ENCODE assay signal across 23 cellular contexts in the genomic region with DNA sequence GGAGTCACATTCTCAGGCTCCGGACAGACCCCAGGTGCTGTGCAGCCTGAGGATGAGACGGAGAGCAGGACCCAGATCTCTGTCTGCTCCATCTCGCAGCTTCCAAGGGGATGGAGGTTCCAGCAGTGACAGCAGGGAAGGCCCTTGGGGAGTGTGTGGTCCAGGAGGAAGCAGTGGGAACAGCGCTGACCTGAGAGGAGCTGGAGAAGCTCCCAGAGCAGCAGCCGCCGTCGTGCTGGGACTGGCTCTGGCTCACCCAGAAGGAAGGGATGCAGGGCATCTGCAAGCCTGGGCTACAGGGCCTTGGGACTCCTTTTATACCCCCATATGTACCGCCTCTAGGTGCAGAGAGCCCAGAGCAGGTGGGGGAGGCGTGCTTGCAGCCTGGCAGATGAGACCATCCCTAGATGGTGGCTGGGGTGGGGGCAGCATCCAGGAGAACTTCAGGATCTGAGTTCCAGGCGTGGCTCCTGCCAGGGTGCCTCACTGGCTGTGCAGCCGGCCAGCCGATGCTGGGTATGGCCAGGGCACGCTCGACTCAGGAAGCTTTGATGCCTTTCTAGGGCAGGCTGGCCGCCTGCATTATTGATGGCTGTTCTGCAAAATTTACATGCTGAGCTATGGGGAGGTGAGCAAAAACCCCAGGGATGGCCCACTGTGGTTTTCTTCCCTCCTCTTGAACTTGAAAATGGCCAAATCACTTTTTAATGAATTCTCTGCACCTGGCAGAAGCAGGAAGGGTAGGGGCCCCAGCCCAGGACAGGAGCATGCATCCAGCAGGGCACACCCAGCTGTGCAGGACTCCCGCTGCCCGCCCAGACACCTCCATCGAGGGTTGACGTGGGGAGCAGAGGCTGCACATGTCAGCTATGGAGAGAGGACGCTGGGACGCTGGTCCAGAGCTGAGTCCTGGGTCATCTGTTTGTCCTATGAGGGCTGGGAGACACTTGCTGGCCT.
A peak's percentile ranks its signal among the peaks of the same experiment; 100 is the strongest.
DNase-seq lines count a peak whose midpoint lies in the region; ATAC-seq and TF ChIP-seq lines count a peak whose summit lies in the region.
"Had no signal": no experiment of that assay in that cellular context is flagged by ENCODE, and none has a peak within 500 bp of the region (broad histone marks: within the 10 kb centered on the region; RNA-seq: fewer than 3 reads in every experiment).

No MANE protein-coding gene starts in this region.

- intact Hi-C loops in Right ventricle myocardium superior (cut with DNase I) (no loop called here), cardiac septum (cut with DNase I) (loop anchor here (5.0 kb wide), 1 partner anchor 1674 kb away; no protein-coding TSS in a partner anchor), spleen (cut with DNase I; ENCODE audit: low total_unique reads) (no loop called here)

- H3K27me3 ChIP-seq in Karpas-422 (ENCODE audit: low read length) (no peaks in the 10 kb centered on the region; the same call in 1 of the 2 replicates), spleen (replicated peaks in 1 of 7) (peaks cover 0 to 50% (median 0%) of the 10 kb centered on the region in 7 donors)
- H3K27me3 ChIP-seq: MG63, Peyer's patch had no signal

- H3K27me3 Mint-ChIP-seq in chondrocyte (ENCODE audit: low read depth): peaks cover 6% of the 10 kb centered on the region
- H3K27me3 Mint-ChIP-seq in activated T-cell treated with anti-CD3 and anti-CD28 coated beads, Interleukin-2, amount 50 U/mL, for 4 hours (ENCODE audit: low read depth): peaks cover 17% of the 10 kb centered on the region
- H3K27me3 Mint-ChIP-seq: CD4-positive, alpha-beta T cell had no signal

- 0 out of 2 replicates have a peak, but pooled peaks cover 5% of the 10 kb centered on the region for H3K9me2 ChIP-seq in Karpas-422 (replicated peaks; ENCODE audit: insufficient read depth, low read length)

- H3K4me3 ChIP-seq in Karpas-422 (ENCODE audit: low read length): peak overlapping the region; percentile 21; the same call in 1 of the 2 replicates
- H3K4me3 ChIP-seq in spleen: no peak overlapping the region
- H3K4me3 ChIP-seq: MG63, Peyer's patch, SJSA1 had no signal

- H3K4me2 ChIP-seq in Karpas-422 (ENCODE audit: low read depth, low read length, poor library complexity, severe bottlenecking): peak overlapping the region; percentile 62

- peak overlapping the region; percentile 22; the same call in 1 of the 2 replicates for H3K9ac ChIP-seq in Karpas-422 (ENCODE audit: low read length)

- TF ChIP-seq POLR2A in spleen (IDR thresholded peaks at IDR 0.05): no peak

- H3K36me3 ChIP-seq in Karpas-422 (ENCODE audit: insufficient read depth, low read length) (no peaks in the 10 kb centered on the region), spleen (no peaks in the 10 kb centered on the region)
- H3K36me3 ChIP-seq: MG63, Peyer's patch, SJSA1 had no signal

- H3K9me3 Mint-ChIP-seq in chondrocyte (ENCODE audit: low read depth): peaks cover 10% of the 10 kb centered on the region
- H3K9me3 Mint-ChIP-seq in activated T-cell treated with anti-CD3 and anti-CD28 coated beads, Interleukin-2, amount 50 U/mL, for 4 hours: no peaks in the 10 kb centered on the region

- peaks cover 16% of the 10 kb centered on the region for H3K4me1 Mint-ChIP-seq in chondrocyte (ENCODE audit: low read depth)
- peaks cover 2% of the 10 kb centered on the region for H3K4me1 Mint-ChIP-seq in activated T-cell treated with anti-CD3 and anti-CD28 coated beads, Interleukin-2, amount 50 U/mL, for 4 hours (ENCODE audit: low read depth)

- H3K4me1 ChIP-seq in Karpas-422 (ENCODE audit: low read length): peaks cover 42% of the 10 kb centered on the region
- H3K4me1 ChIP-seq in spleen: peaks cover 0 to 11% (median 7%) of the 10 kb centered on the region in 6 donors
- H3K4me1 ChIP-seq: Peyer's patch, SJSA1 had no signal

- H2AFZ ChIP-seq in Karpas-422 (ENCODE audit: low read length): no peak overlapping the region

- no peaks in the 10 kb centered on the region for H3K36me3 Mint-ChIP-seq in chondrocyte (ENCODE audit: low read depth)
- H3K36me3 Mint-ChIP-seq in activated T-cell treated with anti-CD3 and anti-CD28 coated beads, Interleukin-2, amount 50 U/mL, for 4 hours (ENCODE audit: insufficient read depth): no peaks in the 10 kb centered on the region

- no peaks in the 10 kb centered on the region for H3K79me2 ChIP-seq in Karpas-422 (ENCODE audit: low read length)

- ATAC-seq in Right ventricle myocardium superior (ENCODE audit: poor library complexity) (no peak), esophagus mucosa (no peak)
- ATAC-seq in activated T-cell treated with anti-CD3 and anti-CD28 coated beads, Interleukin-2, amount 50 U/mL, for 4 hours: no peak

- DNase-seq in Right ventricle myocardium superior: peak; percentile 34
- DNase-seq in cardiac septum (ENCODE audit: low spot score): no peak
- DNase-seq in Karpas-422: peak; percentile 81
- DNase-seq in chondrocyte (ENCODE audit: low spot score): peak; percentile 70
- DNase-seq in spleen: peak; percentile 59
- DNase-seq in T1000 (lab: John Stamatoyannopoulos, UW): no peak
- no peak for DNase-seq in activated T-cell treated with anti-CD3 and anti-CD28 coated beads, Interleukin-2, amount 50 U/mL, for 4 hours
- DNase-seq: 8988T; ACHN; CD4-positive, alpha-beta T cell; DMS53; MG63; NCI-H1105 treated with DMSO at 0.1 percent for 48 hours; NCI-H146; NCI-H2029; NCI-H446; NCI-H524 treated with DMSO at 0.1 percent for 48 hours; NCI-H82; OCI-M1; Peyer's patch had no signal

- H3K9me3 ChIP-seq in Karpas-422 (ENCODE audit: low read length) (no peaks in the 10 kb centered on the region), spleen (no peaks in the 10 kb centered on the region)
- H3K9me3 ChIP-seq: MG63, Peyer's patch, SJSA1 had no signal

- no peak overlapping the region for H3K4me3 Mint-ChIP-seq in chondrocyte (ENCODE audit: unreplicated experiment)
- no peak overlapping the region for H3K4me3 Mint-ChIP-seq in activated T-cell treated with anti-CD3 and anti-CD28 coated beads, Interleukin-2, amount 50 U/mL, for 4 hours
- H3K4me3 Mint-ChIP-seq: CD4-positive, alpha-beta T cell had no signal

- H3K27ac Mint-ChIP-seq in chondrocyte (ENCODE audit: unreplicated experiment): no peak overlapping the region
- H3K27ac Mint-ChIP-seq: CD4-positive, alpha-beta T cell had no signal

- 74 to 88% (median 84%) methylated on average over 14 to 21 of the region's 21 CpGs for WGBS in spleen, 5 donors

- TF ChIP-seq CTCF in chondrocyte (IDR thresholded peaks at IDR 0.05) (no peak), spleen (IDR thresholded peaks at IDR 0.05 in 8 of 11, conservative IDR thresholded peaks at IDR 0.05 in 3 of 11) (no peak)

- peaks cover 31% of the 10 kb centered on the region; the same call in 1 of the 2 replicates for H4K20me1 ChIP-seq in Karpas-422 (ENCODE audit: insufficient read depth, low read depth, low read length)

- H3K27ac ChIP-seq in Karpas-422 (ENCODE audit: low read length) (no peak overlapping the region), spleen (no peak overlapping the region)
- H3K27ac ChIP-seq: HL-60, Peyer's patch, SJSA1 had no signal

Comparison
In these comparisons a context has a peak if more than half of its experiments do, and no peak if none do; other contexts are left out.
1. DNase-seq: peak in Right ventricle myocardium superior (single experiment), Karpas-422 (single experiment), chondrocyte (single experiment) and spleen (single experiment); none in cardiac septum (single experiment), T1000 (single experiment) and activated T-cell treated with anti-CD3 and anti-CD28 coated beads, Interleukin-2, amount 50 U/mL, for 4 hours (single experiment).